ENCODE assay signal across 8 cellular contexts in the genomic region with DNA sequence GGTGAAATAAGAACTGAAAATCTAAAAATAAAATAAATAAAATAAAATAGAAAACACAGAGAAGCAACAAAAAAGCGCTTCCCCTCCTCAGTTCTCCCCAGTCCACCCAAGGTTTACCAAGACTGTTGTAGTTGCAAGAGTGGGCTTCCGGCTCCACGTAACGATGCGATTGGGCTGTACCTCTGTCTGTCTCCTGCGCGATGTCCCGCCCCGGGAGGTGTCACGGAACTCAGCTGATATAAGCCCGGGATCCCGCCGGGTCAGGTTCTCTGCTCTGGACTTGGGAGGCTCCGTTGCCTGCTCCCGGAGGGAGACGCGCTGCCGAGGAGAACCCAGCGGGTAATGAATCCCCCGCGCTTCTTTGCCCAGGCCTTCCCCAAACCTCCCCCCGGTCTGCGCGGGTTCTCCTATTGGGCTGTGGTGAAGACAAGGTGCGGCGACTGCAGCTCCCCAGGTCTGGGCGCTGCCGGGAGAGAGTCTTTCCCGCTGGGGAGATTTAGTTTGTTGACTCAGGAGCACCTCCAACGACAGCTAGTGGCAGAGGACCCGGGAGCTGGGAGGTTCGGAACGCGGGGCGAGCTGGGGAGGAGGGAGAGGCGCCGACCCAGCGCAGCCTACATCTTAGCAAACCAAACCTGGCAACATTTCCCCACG. TPM values are rescaled to one million over a fixed set of nuclear protein-coding genes. Genes with fewer than 3 reads are reported as not detected.
DNase-seq lines count a peak whose midpoint lies in the region; ATAC-seq and TF ChIP-seq lines count a peak whose summit lies in the region.

Gene SLFN5, plus strand, starts transcription at position 268 of the 654 bp plus-strand sequence. CDS start 15,619 bp downstream, outside the sequence.

- no peaks in the 10 kb centered on the region for H3K27me3 ChIP-seq in thoracic aorta (replicated peaks; ENCODE audit: insufficient read depth)

- peaks cover 10% of the 10 kb centered on the region for H3K36me3 Mint-ChIP-seq in osteocyte (ENCODE audit: unreplicated experiment)

- peak within 1 kb of the TSS; percentile 100 for H3K27ac Mint-ChIP-seq in osteocyte (ENCODE audit: unreplicated experiment)

- peaks cover 46% of the 10 kb centered on the region for H3K4me1 Mint-ChIP-seq in osteocyte (ENCODE audit: unreplicated experiment)

- ATAC-seq in Right ventricle myocardium inferior, result peak; percentile 97
- ATAC-seq in thoracic aorta (ENCODE audit: insufficient number of reproducible peaks, low FRiP score, low read depth), result peak; percentile 83

- H3K27me3 Mint-ChIP-seq in osteocyte (ENCODE audit: unreplicated experiment), result no peaks in the 10 kb centered on the region

- no peaks in the 10 kb centered on the region for H3K9me3 ChIP-seq in thoracic aorta

- peak; percentile 94 for DNase-seq in ELR (ENCODE audit: low read depth)
- peak; percentile 90 for DNase-seq in H4 (ENCODE audit: low spot score)
- peak; percentile 91 for DNase-seq in LoVo (ENCODE audit: low spot score)
- DNase-seq in SW 1271 (lab: John Stamatoyannopoulos, UW), result peak; percentile 78 to 88
- peak; percentile 83 for DNase-seq in activated naive CD8-positive, alpha-beta T cell treated with anti-CD3 and anti-CD28 coated beads, Interleukin-2, amount 50 U/mL, for 16 hours (ENCODE audit: low read depth, low spot score)
- DNase-seq in Right ventricle myocardium inferior (ENCODE audit: missing footprints), result peak; percentile 96
- DNase-seq in osteocyte (ENCODE audit: extremely low spot score, unreplicated experiment), result peak; percentile 97
- peak; percentile 80 for DNase-seq in thoracic aorta (ENCODE audit: low spot score)

- TF ChIP-seq CTCF in osteocyte (IDR thresholded peaks at IDR 0.05) (no peak), thoracic aorta (IDR thresholded peaks at IDR 0.05) (no peak)

- intact Hi-C loops in Right ventricle myocardium inferior (cut with DNase I), result loop anchor here (1.0 kb wide), 1 partner anchor 96 kb away; the partner anchor contains the start of gene UNC45B

- H3K4me1 ChIP-seq in thoracic aorta (ENCODE audit: control insufficient read depth in 1 of 2, low read depth in 2 of 2), result peaks cover 8 to 31% of the 10 kb centered on the region in 2 donors

- peak within 1 kb of the TSS; percentile 96 for H3K4me3 Mint-ChIP-seq in osteocyte (ENCODE audit: unreplicated experiment)

- H3K36me3 ChIP-seq in thoracic aorta, result no peaks in the 10 kb centered on the region

- H3K9me3 Mint-ChIP-seq in osteocyte (ENCODE audit: unreplicated experiment), result no peaks in the 10 kb centered on the region

- H3K27ac ChIP-seq in thoracic aorta, result peak within 1 kb of the TSS; percentile 94 to 96

- H3K4me3 ChIP-seq in thoracic aorta, result peak within 1 kb of the TSS; percentile 94

RNA-seq across cellular contexts. Expression of gene SLFN5, which starts in this region (rescaled TPM):
- 28.8 and 35.1 TPM in 2 replicates for total RNA-seq in H4 (2014; rRNA removed; shearing (Covaris generic))
- total RNA-seq in Right ventricle myocardium inferior (11.2 TPM), osteocyte (79.0 and 82.4 TPM in 2 replicates), thoracic aorta (10 to 100 TPM; 19.0 to 23.8 TPM)

Comparison
In these comparisons a context has a peak if more than half of its experiments do, and no peak if none do; other contexts are left out.
1. Peak in every context shown above with its lines: DNase-seq, ATAC-seq, H3K4me3 ChIP-seq and H3K27ac ChIP-seq.